In the genomic region with DNA sequence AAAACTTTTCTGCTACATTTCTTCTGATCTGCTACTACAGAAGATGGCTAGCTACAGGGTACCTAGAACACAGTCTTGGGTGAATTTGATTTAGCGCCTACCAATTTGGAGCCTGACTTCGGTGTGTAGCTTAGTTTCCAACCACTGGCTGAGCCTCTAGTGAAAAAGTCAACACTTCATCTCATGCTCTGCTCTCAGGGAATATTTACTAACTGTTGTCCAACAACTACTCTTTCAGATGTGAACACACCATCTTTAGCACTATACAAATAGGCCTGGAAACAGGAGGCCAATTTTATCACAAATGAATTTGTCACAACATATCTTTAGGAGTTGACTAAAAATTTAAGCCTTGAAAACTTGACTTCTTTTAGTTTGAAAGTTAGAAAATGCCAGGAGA, we compare ENCODE assay signal across 34 cellular contexts.
"Had no signal": no experiment of that assay in that cellular context is flagged by ENCODE, and none has a peak within 500 bp of the region (broad histone marks: within the 10 kb centered on the region; RNA-seq: fewer than 3 reads in every experiment).

No MANE protein-coding gene starts in this region.

- H3K9me3 Mint-ChIP-seq: activated CD4-positive, alpha-beta memory T cell treated with anti-CD3 and anti-CD28 coated beads, Interleukin-2, amount 10 ng/mL, durations not matched to agents 7 days and 5 days; activated naive CD4-positive, alpha-beta T cell treated with anti-CD3 and anti-CD28 coated beads, Interleukin-2, amount 50 U/mL, for 72 hours; activated T-cell treated with anti-CD3 and anti-CD28 coated beads, Interleukin-2, amount 50 U/mL, for 72 hours; activated T-helper 17 cell treated with anti-CD3 and anti-CD28 coated beads, Interleukin-2, amount 50 U/mL, for 72 hours; T-cell had no signal

- H3K27me3 Mint-ChIP-seq: activated CD4-positive, alpha-beta memory T cell treated with anti-CD3 and anti-CD28 coated beads, Interleukin-2, amount 10 ng/mL, durations not matched to agents 7 days and 5 days; activated CD8-positive, alpha-beta memory T cell treated with anti-CD3 and anti-CD28 coated beads, Interleukin-2, amount 10 ng/mL, durations not matched to agents 7 days and 5 days; activated T-helper 17 cell treated with anti-CD3 and anti-CD28 coated beads, Interleukin-2, amount 50 U/mL, for 72 hours; T-cell had no signal

- H3K27ac ChIP-seq: brain microvascular endothelial cell, PC-9, RWPE1, VCaP had no signal

- H3K36me3 ChIP-seq: brain microvascular endothelial cell had no signal

- H3K36me3 Mint-ChIP-seq: activated naive CD4-positive, alpha-beta T cell treated with anti-CD3 and anti-CD28 coated beads, Interleukin-2, amount 50 U/mL, for 72 hours had no signal

- H3K27me3 ChIP-seq: brain microvascular endothelial cell had no signal

- H3K4me3 ChIP-seq: PC-9 had no signal

- DNase-seq: activated CD4-positive, alpha-beta memory T cell treated with anti-CD3 and anti-CD28 coated beads, Interleukin-2, amount 10 ng/mL, durations not matched to agents 7 days and 5 days; activated CD4-positive, alpha-beta T cell treated with anti-CD3 and anti-CD28 coated beads for 1 hour; activated CD4-positive, alpha-beta T cell treated with anti-CD3 and anti-CD28 coated beads for 48 hours; activated CD4-positive, CD25-positive, alpha-beta regulatory T cell; activated CD8-positive, alpha-beta memory T cell treated with anti-CD3 and anti-CD28 coated beads for 24 hours; activated CD8-positive, alpha-beta memory T cell treated with anti-CD3 and anti-CD28 coated beads, Interleukin-2, amount 10 ng/mL, durations not matched to agents 7 days and 5 days; activated CD8-positive, alpha-beta memory T cell treated with anti-CD3 and anti-CD28 coated beads, Interleukin-2, amount 50 U/mL, for 48 hours; activated effector memory CD4-positive, alpha-beta T cell treated with anti-CD3 and anti-CD28 coated beads, Interleukin-2, amount 50 U/mL, for 16 hours; activated naive CD4-positive, alpha-beta T cell; activated T-cell treated with anti-CD3 and anti-CD28 coated beads, Interleukin-2, amount 50 U/mL, for 1 hour; activated T-cell treated with anti-CD3 and anti-CD28 coated beads, Interleukin-2, amount 50 U/mL, for 72 hours; amniotic stem cell; aorta; brain microvascular endothelial cell; central memory CD4-positive, alpha-beta T cell; Karpas-422; KBM-7; NCI-H1436 treated with DMSO at 0.1 percent for 48 hours; NCI-H1694 treated with DMSO at 0.1 percent for 48 hours; NCI-H2029; NCI-H2107; NCI-H2171; NCI-H524 treated with DMSO at 0.1 percent for 48 hours; PC-9; SIG-M5; T-cell; T-helper 2 cell; T-helper 9 cell had no signal

- H3K4me1 Mint-ChIP-seq: activated CD4-positive, alpha-beta memory T cell treated with anti-CD3 and anti-CD28 coated beads, Interleukin-2, amount 10 ng/mL, durations not matched to agents 7 days and 5 days; activated CD8-positive, alpha-beta memory T cell treated with anti-CD3 and anti-CD28 coated beads, Interleukin-2, amount 10 ng/mL, durations not matched to agents 7 days and 5 days; activated T-helper 17 cell treated with anti-CD3 and anti-CD28 coated beads, Interleukin-2, amount 50 U/mL, for 72 hours had no signal

- H3K27ac Mint-ChIP-seq: activated CD4-positive, alpha-beta memory T cell treated with anti-CD3 and anti-CD28 coated beads, Interleukin-2, amount 10 ng/mL, durations not matched to agents 7 days and 5 days; activated CD8-positive, alpha-beta memory T cell treated with anti-CD3 and anti-CD28 coated beads, Interleukin-2, amount 10 ng/mL, durations not matched to agents 7 days and 5 days; activated T-cell treated with anti-CD3 and anti-CD28 coated beads, Interleukin-2, amount 50 U/mL, for 72 hours; activated T-helper 17 cell treated with anti-CD3 and anti-CD28 coated beads, Interleukin-2, amount 50 U/mL, for 72 hours; T-cell had no signal

- H3K4me3 Mint-ChIP-seq: activated CD4-positive, alpha-beta memory T cell treated with anti-CD3 and anti-CD28 coated beads, Interleukin-2, amount 10 ng/mL, durations not matched to agents 7 days and 5 days; activated CD8-positive, alpha-beta memory T cell treated with anti-CD3 and anti-CD28 coated beads, Interleukin-2, amount 10 ng/mL, durations not matched to agents 7 days and 5 days; activated T-cell treated with anti-CD3 and anti-CD28 coated beads, Interleukin-2, amount 50 U/mL, for 72 hours; activated T-helper 17 cell treated with anti-CD3 and anti-CD28 coated beads, Interleukin-2, amount 50 U/mL, for 72 hours; T-cell had no signal

- ATAC-seq: activated CD8-positive, alpha-beta memory T cell treated with anti-CD3 and anti-CD28 coated beads, Interleukin-2, amount 10 ng/mL, durations not matched to agents 7 days and 5 days; activated naive CD4-positive, alpha-beta T cell treated with anti-CD3 and anti-CD28 coated beads, Interleukin-2, amount 50 U/mL, for 72 hours; activated T-cell treated with anti-CD3 and anti-CD28 coated beads, Interleukin-2, amount 50 U/mL, for 72 hours; activated T-helper 17 cell treated with anti-CD3 and anti-CD28 coated beads, Interleukin-2, amount 50 U/mL, for 72 hours; Right ventricle myocardium inferior; SK-N-SH treated with all-trans-retinoic acid at 6 μM for 48 hours; T-cell had no signal
